25 cellular contexts compared by ENCODE assay signal in genomic region chr20:23291575-23292240, GRCh38. TPM values are rescaled to one million over a fixed set of nuclear protein-coding genes. Genes with fewer than 3 reads are reported as not detected.
A peak's percentile ranks its signal among the peaks of the same experiment; 100 is the strongest.
DNase-seq lines count a peak whose midpoint lies in the region; ATAC-seq, FAIRE-seq and TF ChIP-seq lines count a peak whose summit lies in the region.
"Had no signal": no experiment of that assay in that cellular context is flagged by ENCODE, and none has a peak within 500 bp of the region (broad histone marks: within the 10 kb centered on the region; RNA-seq: fewer than 3 reads in every experiment).

No MANE protein-coding gene starts in this region.

- peaks cover 0 to 5% of the 10 kb centered on the region in 2 experiments; a peak in 2 of 5 replicates for H3K27me3 ChIP-seq in HepG2 (ENCODE audit: control insufficient read depth in 1 of 2, insufficient read depth in 2 of 2, low read length in 2 of 2)
- no peaks in the 10 kb centered on the region for H3K27me3 ChIP-seq in right lobe of liver
- H3K27me3 ChIP-seq in neuronal stem cell (ENCODE audit: control insufficient read depth in 3 of 3, insufficient read depth in 3 of 3, low read depth in 1 of 3, low read length in 3 of 3): peaks cover 0 to 20% (median 0%) of the 10 kb centered on the region in 3 experiments
- H3K27me3 ChIP-seq in testis: no peaks in the 10 kb centered on the region
- H3K27me3 ChIP-seq: BLaER1, MG63 had no signal

- WGBS in HepG2 (ENCODE audit: low lambda C conversion rate): 74% methylated on average over 14 of the region's 14 CpGs
- 80% methylated on average over 13 of the region's 14 CpGs for WGBS in right lobe of liver (ENCODE audit: insufficient coverage, low coverage, low lambda C conversion rate, missing lambda C conversion rate)
- no CpG with 5 or more reads among the region's 14 CpGs for WGBS in neuronal stem cell (ENCODE audit: extremely low coverage in 2 of 2, insufficient read length in 2 of 2, insufficient replicate concordance in 1 of 2), 2 donors
- 85 to 90% methylated on average over 14 of the region's 14 CpGs for WGBS in testis, 2 donors

- no peak overlapping the region for H3K23ac ChIP-seq in neuronal stem cell (ENCODE audit: low read depth, low read length, poor library complexity)

- TF ChIP-seq RAD21 in HepG2 (CRISPR knock-in tag; IDR thresholded peaks at IDR 0.05): no peak

- H2BK120ac ChIP-seq in neuronal stem cell (ENCODE audit: low read depth, low read length): no peak overlapping the region

- H4K8ac ChIP-seq in neuronal stem cell (ENCODE audit: low read depth, low read length): no peak overlapping the region

- TF ChIP-seq CTCF in HepG2 (CRISPR knock-in tag; IDR thresholded peaks at IDR 0.05): no peak
- no peak for TF ChIP-seq CTCF in right lobe of liver (IDR thresholded peaks at IDR 0.05)
- no peak for TF ChIP-seq CTCF in coronary artery (IDR thresholded peaks at IDR 0.05)
- TF ChIP-seq CTCF in testis (IDR thresholded peaks at IDR 0.05): no peak

- no peak for TF ChIP-seq POLR2A in HepG2 (IDR thresholded peaks at IDR 0.05; ENCODE audit: insufficient read depth in 1 of 2, low read depth in 2 of 2, low read length in 2 of 2)
- TF ChIP-seq POLR2A in right lobe of liver (IDR thresholded peaks at IDR 0.05): no peak
- no peak for TF ChIP-seq POLR2A in testis (IDR thresholded peaks at IDR 0.05)

- H2BK12ac ChIP-seq in neuronal stem cell (ENCODE audit: low read length): no peak overlapping the region

- H3K4me3 ChIP-seq in HepG2 (replicated peaks in 1 of 3; ENCODE audit: insufficient read depth in 1 of 3, low read depth in 2 of 3, low read length in 3 of 3) (no peak overlapping the region), right lobe of liver (no peak overlapping the region), coronary artery (no peak overlapping the region), neuronal stem cell (ENCODE audit: low read length in 2 of 2) (no peak overlapping the region), testis (no peak overlapping the region)
- H3K4me3 ChIP-seq: A549, BLaER1, GM23248, K562, MG63 had no signal

- no peaks in the 10 kb centered on the region for H3K79me1 ChIP-seq in neuronal stem cell (ENCODE audit: low read depth, low read length)

- H3K36me3 ChIP-seq in HepG2 (replicated peaks in 1 of 2; ENCODE audit: control insufficient read depth in 1 of 2, insufficient read depth in 2 of 2, low read length in 2 of 2): no peaks in the 10 kb centered on the region
- H3K36me3 ChIP-seq in right lobe of liver: no peaks in the 10 kb centered on the region
- no peaks in the 10 kb centered on the region for H3K36me3 ChIP-seq in neuronal stem cell (replicated peaks in 1 of 2; ENCODE audit: control insufficient read depth in 2 of 2, insufficient read depth in 2 of 2, low read length in 2 of 2)
- H3K36me3 ChIP-seq in testis (ENCODE audit: low read depth, missing control alignments): no peaks in the 10 kb centered on the region
- H3K36me3 ChIP-seq: BLaER1, MG63 had no signal

- CTCF ChIA-PET in HepG2 (lab: Yijun Ruan, JAX; ENCODE audit: low intra/inter-chr PET ratio, low total read pairs): no interaction called here

- H3K27ac ChIP-seq in HepG2 (ENCODE audit: extremely low read length, insufficient read depth, low read length) (no peak overlapping the region), right lobe of liver (no peak overlapping the region), coronary artery (peak overlapping the region in 1 of 2 donors; percentile 2), neuronal stem cell (replicated peaks; ENCODE audit: low read length) (no peak overlapping the region), testis (peak overlapping the region; percentile 25 to 81)
- H3K27ac ChIP-seq: A549, BLaER1, GM23248 had no signal

- ATAC-seq in HepG2 (0 out of 3 replicates have a peak, but pooled peaks have one; percentile 8), right lobe of liver (no peak), GM19467 (IDR thresholded peaks at IDR 0.05; ENCODE audit: unreplicated experiment) (no peak), HG02870 (IDR thresholded peaks at IDR 0.05; ENCODE audit: unreplicated experiment) (no peak)
- ATAC-seq in stimulated activated naive CD8-positive, alpha-beta T cell treated with anti-CD3 and anti-CD28 coated beads, Interleukin-15, Interleukin-2, amounts not matched to agents 100 U/mL and 50 U/mL, for 24 hours: no peak
- ATAC-seq: K562, PC-3, SK-N-SH treated with all-trans-retinoic acid at 6 μM for 48 hours had no signal

- H2AK5ac ChIP-seq in neuronal stem cell (ENCODE audit: low read depth, low read length): no peak overlapping the region

- intact Hi-C loops in HepG2 (cut with micrococcal nuclease; ENCODE audit: unreplicated experiment) (no loop called here), right lobe of liver (cut with DNase I) (no loop called here), testis (cut with DNase I; ENCODE audit: low total_unique reads) (no loop called here)

- H2BK15ac ChIP-seq in neuronal stem cell (ENCODE audit: low read length): no peak overlapping the region

- in situ Hi-C loops in HepG2 (cut with HindIII; ENCODE audit: extremely low pct_ligation_motif_present, low pct_unique_long_range_greater_than_20kb): no loop called here

- H3K4me1 ChIP-seq in HepG2 (ENCODE audit: insufficient read depth, low read length) (peaks cover 17% of the 10 kb centered on the region), right lobe of liver (no peaks in the 10 kb centered on the region), neuronal stem cell (ENCODE audit: control insufficient read depth in 2 of 2, insufficient read depth in 1 of 2, low read depth in 1 of 2, low read length in 2 of 2) (peaks cover 0 to 18% of the 10 kb centered on the region in 2 donors), testis (peaks cover 55% of the 10 kb centered on the region)
- H3K4me1 ChIP-seq: A549, BLaER1 had no signal

- POLR2A ChIA-PET in HepG2 (lab: Yijun Ruan, JAX): interaction anchor here (0.8 kb wide), 1 partner anchor 58 kb away, joined by 3 read pairs; no protein-coding TSS in a partner anchor

- no peak overlapping the region for H3K14ac ChIP-seq in neuronal stem cell (ENCODE audit: low read length)

- DNase-seq in HepG2 (ENCODE audit: low spot score): no peak
- DNase-seq in right lobe of liver: no peak
- DNase-seq in coronary artery (ENCODE audit: low spot score): peak; percentile 24
- DNase-seq in neuronal stem cell (ENCODE audit: low spot score): no peak
- no peak for DNase-seq in testis
- no peak for DNase-seq in stimulated activated naive CD8-positive, alpha-beta T cell treated with anti-CD3 and anti-CD28 coated beads, Interleukin-15, Interleukin-2, amounts not matched to agents 100 U/mL and 50 U/mL, for 24 hours
- DNase-seq: CD4-positive, alpha-beta T cell; COR-L47; DMS79 treated with DMSO at 0.1 percent for 48 hours; GM23248; HCEC 1CT; MG63; NCI-H1048; NCI-H1417 treated with DMSO at 0.1 percent for 48 hours; NCI-H187; NCI-H446; NCI-H526; PC-3; RPMI8226 had no signal

- H3K4me2 ChIP-seq in HepG2 (ENCODE audit: low read depth, low read length) (no peak overlapping the region), neuronal stem cell (ENCODE audit: insufficient read depth, low read length, poor library complexity, severe bottlenecking) (no peak overlapping the region)
- H3K4me2 ChIP-seq: A549, BLaER1 had no signal

- no peak for TF ChIP-seq EP300 in HepG2 (IDR thresholded peaks at IDR 0.05; ENCODE audit: low read depth in 2 of 2, low read length in 2 of 2)
- TF ChIP-seq EP300 in HepG2 (CRISPR knock-in tag; IDR thresholded peaks at IDR 0.05; ENCODE audit: borderline replicate concordance): no peak

- H4K91ac ChIP-seq in neuronal stem cell (ENCODE audit: low read depth, low read length, poor library complexity): peak overlapping the region; percentile 87

- no peaks in the 10 kb centered on the region for H3K79me2 ChIP-seq in HepG2 (ENCODE audit: insufficient read depth, low read length)

- H3K9ac ChIP-seq in HepG2 (ENCODE audit: insufficient read depth, low read depth, low read length): no peak overlapping the region
- no peak overlapping the region for H3K9ac ChIP-seq in neuronal stem cell (ENCODE audit: low read depth, low read length, poor library complexity)
- H3K9ac ChIP-seq: BLaER1, GM23248 had no signal

- no peak for FAIRE-seq in HepG2 (lab: Jason Lieb, UNC)
- FAIRE-seq: K562 had no signal

- H4K20me1 ChIP-seq in HepG2 (ENCODE audit: insufficient read depth, low read length): no peaks in the 10 kb centered on the region
- H4K20me1 ChIP-seq: BLaER1 had no signal

- no peak overlapping the region for H3K4ac ChIP-seq in neuronal stem cell (ENCODE audit: low read length)

- no peak overlapping the region for H2BK5ac ChIP-seq in neuronal stem cell (ENCODE audit: low read length)

- H3K9me3 ChIP-seq in HepG2 (ENCODE audit: low read length) (no peaks in the 10 kb centered on the region), right lobe of liver (no peaks in the 10 kb centered on the region), neuronal stem cell (replicated peaks in 1 of 2; ENCODE audit: control insufficient read depth in 2 of 2, insufficient read depth in 1 of 2, low read depth in 1 of 2, low read length in 2 of 2) (peaks cover 0 to 2% of the 10 kb centered on the region in 2 donors), testis (no peaks in the 10 kb centered on the region)
- H3K9me3 ChIP-seq: A549, BLaER1, MG63 had no signal

- H2AFZ ChIP-seq in HepG2 (ENCODE audit: low read length): no peak overlapping the region
- H2AFZ ChIP-seq in neuronal stem cell (ENCODE audit: low read length): no peak overlapping the region
- H2AFZ ChIP-seq: GM23248 had no signal

- H3K18ac ChIP-seq in neuronal stem cell (ENCODE audit: low read length): no peak overlapping the region

- BruUV-seq in HepG2 (replicated peaks; lab: Mats Ljungman, UMichigan): no TSS peak

RNA-seq across cellular contexts. Expression of gene NXT1, which starts 58.9 kb away (rescaled TPM):
- 65.9 and 69.7 TPM in 2 replicates for total RNA-seq in HepG2 (2016; rRNA removed; fragmentation: Illumina TruSeq; extraction: Trizol)
- 33.9 and 44.3 TPM in 2 replicates for total RNA-seq in HepG2 (2016; cell fraction: cytosol; rRNA removed; fragmentation: Illumina TruSeq; extraction: Trizol; ENCODE audit: low read depth)
- 66.3 and 67.2 TPM in 2 replicates for total RNA-seq in HepG2 (2016; cell fraction: insoluble cytoplasmic fraction; rRNA removed; fragmentation: Illumina TruSeq; extraction: Trizol)
- total RNA-seq in HepG2 (2016; cell fraction: membrane; rRNA removed; fragmentation: Illumina TruSeq; extraction: Trizol): 44.7 and 63.8 TPM in 2 replicates
- total RNA-seq in HepG2 (2016; cell fraction: nucleus; rRNA removed; fragmentation: Illumina TruSeq; extraction: Trizol): 24.4 and 28.0 TPM in 2 replicates
- 35.6 and 40.8 TPM in 2 replicates for polyA plus RNA-seq in HepG2 (2011; rRNA removed)
- polyA plus RNA-seq in HepG2 (2011; cell fraction: cytosol; rRNA removed): 43.8 and 47.5 TPM in 2 replicates
- 14.7 and 15.8 TPM in 2 replicates for polyA plus RNA-seq in HepG2 (2011; cell fraction: nucleus; rRNA removed)
- polyA plus RNA-seq in HepG2 (2012): 26.7 and 32.9 TPM in 2 replicates
- 18.8 and 30.9 TPM in 2 replicates for polyA plus RNA-seq in HepG2 (2016; cell fraction: cytosol; fragmentation: Illumina TruSeq; extraction: Trizol; ENCODE audit: low read depth)
- polyA plus RNA-seq in HepG2 (2016; cell fraction: insoluble cytoplasmic fraction; fragmentation: Illumina TruSeq; extraction: Trizol; ENCODE audit: low read depth): 62.5 and 64.4 TPM in 2 replicates
- polyA plus RNA-seq in HepG2 (2016; cell fraction: membrane; fragmentation: Illumina TruSeq; extraction: Trizol; ENCODE audit: low read depth): 26.0 and 39.0 TPM in 2 replicates
- 41.7 and 47.7 TPM in 2 replicates for polyA plus RNA-seq in HepG2 (2016; cell fraction: nucleus; fragmentation: Illumina TruSeq; extraction: Trizol; ENCODE audit: insufficient read depth, low read depth)
- polyA minus RNA-seq in HepG2 (2011; rRNA and poly(A)+ RNA removed; ENCODE audit: low replicate concordance): 25.3 and 27.2 TPM in 2 replicates
- 11.5 and 13.4 TPM in 2 replicates for polyA minus RNA-seq in HepG2 (2011; cell fraction: cytosol; rRNA and poly(A)+ RNA removed)
- 8.2 and 10.1 TPM in 2 replicates for polyA minus RNA-seq in HepG2 (2011; cell fraction: nucleus; rRNA and poly(A)+ RNA removed)
- total RNA-seq in right lobe of liver: 10 to 100 TPM in 2 of 6 experiments, 1 to 10 TPM in 4; 3.8 to 11.2 (median 6.1) TPM
- 32.1 TPM for polyA plus RNA-seq in neuronal stem cell (2013, experiment 1 of 2)
- polyA plus RNA-seq in neuronal stem cell (2013, experiment 2 of 2): 32.9 TPM
- 10 to 100 TPM; 40.3 to 48.0 TPM for total RNA-seq in testis
- polyA plus RNA-seq in testis (ENCODE audit: insufficient read depth, low read depth, low replicate concordance): 26.3 TPM

Comparison
In these comparisons a context has a peak if more than half of its experiments do, and no peak if none do; other contexts are left out.
1. H3K27ac ChIP-seq: peak in testis (2 of 2); none in HepG2 (single experiment), right lobe of liver (0 of 3) and neuronal stem cell (single experiment).